Comparison of ENCODE assay signal across 10 cellular contexts in the genomic region with DNA sequence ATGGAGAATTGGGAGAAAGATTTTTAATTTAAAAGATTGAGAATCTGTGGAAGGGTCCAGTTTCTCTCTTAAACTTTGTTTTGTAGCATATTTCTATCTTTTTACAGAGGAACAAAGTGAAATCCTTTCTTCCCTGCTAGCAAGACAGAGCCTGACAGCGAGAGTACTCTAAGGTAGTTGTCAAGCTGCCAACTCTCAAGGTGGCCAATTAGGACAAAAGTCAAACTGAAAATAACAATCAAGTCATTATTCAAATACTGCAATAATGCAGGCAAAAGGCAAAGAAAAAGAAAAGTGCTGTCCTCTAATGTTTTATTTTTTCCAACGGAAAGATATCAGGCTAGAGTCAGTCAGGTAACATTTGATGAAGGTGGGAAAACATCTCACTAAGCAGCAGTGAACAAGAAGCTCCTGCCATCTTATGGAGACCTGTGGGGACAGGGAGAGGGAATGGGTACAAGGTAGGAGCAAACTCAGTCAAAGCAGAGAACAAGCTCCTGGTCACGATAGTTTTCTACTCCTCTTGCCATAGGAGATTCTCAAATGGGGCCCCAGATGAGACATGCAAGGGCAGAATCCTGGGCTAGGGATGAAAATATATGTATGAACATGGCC.
"Had no signal": no experiment of that assay in that cellular context is flagged by ENCODE, and none has a peak within 500 bp of the region (broad histone marks: within the 10 kb centered on the region; RNA-seq: fewer than 3 reads in every experiment).

No MANE protein-coding gene starts in this region.

- ATAC-seq: activated CD8-positive, alpha-beta memory T cell treated with anti-CD3 and anti-CD28 coated beads, Interleukin-2, amount 10 ng/mL, durations not matched to agents 7 days and 5 days; activated naive CD4-positive, alpha-beta T cell treated with anti-CD3 and anti-CD28 coated beads, Interleukin-2, amount 50 U/mL, for 72 hours; stimulated activated memory B cell treated with anti-CD40 and anti-IgM and Interleukin-4, amounts not matched to agents 10 μg/mL and 1 μg/mL and 100 μg/mL, for 72 hours had no signal

- DNase-seq: activated CD8-positive, alpha-beta memory T cell treated with anti-CD3 and anti-CD28 coated beads, Interleukin-2, amount 10 ng/mL, durations not matched to agents 7 days and 5 days; activated effector memory CD4-positive, alpha-beta T cell treated with anti-CD3 and anti-CD28 coated beads, Interleukin-2, amount 50 U/mL, for 16 hours; activated T-cell treated with anti-CD3 and anti-CD28 coated beads, Interleukin-2, amount 50 U/mL, for 24 hours; endodermal cell; left cardiac atrium; mesenchymal stem cell; nephron progenitor cell; retina had no signal
